In the genomic region with DNA sequence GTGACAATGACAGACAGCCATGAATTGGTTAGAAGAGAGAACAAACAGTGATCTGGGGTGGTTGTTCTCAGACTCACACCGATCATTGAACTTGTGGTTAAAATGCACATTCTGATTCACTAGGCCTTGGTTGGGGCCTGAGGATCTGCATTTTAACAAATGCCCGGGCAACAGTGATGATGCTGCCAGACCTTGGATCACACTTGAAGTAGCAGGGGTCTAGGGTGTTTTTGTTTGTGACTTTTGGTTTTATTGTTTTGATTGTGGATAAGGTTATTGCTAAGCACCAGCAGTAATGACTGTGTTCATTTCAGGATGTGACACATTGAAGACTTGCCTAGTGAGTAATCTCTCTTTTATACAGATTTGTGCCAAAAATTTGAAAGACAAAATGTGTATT, we compare ENCODE assay signal across 14 cellular contexts. TPM values are rescaled to one million over a fixed set of nuclear protein-coding genes. Genes with fewer than 3 reads are reported as not detected.
A peak's percentile ranks its signal among the peaks of the same experiment; 100 is the strongest.
DNase-seq lines count a peak whose midpoint lies in the region; ATAC-seq, FAIRE-seq and TF ChIP-seq lines count a peak whose summit lies in the region.
"Had no signal": no experiment of that assay in that cellular context is flagged by ENCODE, and none has a peak within 500 bp of the region (broad histone marks: within the 10 kb centered on the region; RNA-seq: fewer than 3 reads in every experiment).

No MANE protein-coding gene starts in this region.

- intact Hi-C loops in OCI-LY7 (cut with micrococcal nuclease; ENCODE audit: unreplicated experiment) (no loop called here), HepG2 (cut with micrococcal nuclease; ENCODE audit: unreplicated experiment) (no loop called here)

- TF ChIP-seq EP300 in HepG2 (IDR thresholded peaks at IDR 0.05; ENCODE audit: low read depth in 2 of 2, low read length in 2 of 2) (no peak), HepG2 (CRISPR knock-in tag; IDR thresholded peaks at IDR 0.05; ENCODE audit: borderline replicate concordance) (no peak)

- TF ChIP-seq CTCF in OCI-LY7 (conservative IDR thresholded peaks at IDR 0.05; ENCODE audit: low read length) (no peak), astrocyte (IDR thresholded peaks at IDR 0.05; ENCODE audit: insufficient read depth, low read depth, low read length) (no peak), keratinocyte (optimal IDR thresholded peaks at IDR 0.05 in 1 of 3, IDR thresholded peaks at IDR 0.05 in 1 of 3, conservative IDR thresholded peaks at IDR 0.05 in 1 of 3; ENCODE audit: extremely low read depth in 1 of 3, insufficient read depth in 2 of 3, low read length in 3 of 3) (no peak), HepG2 (CRISPR knock-in tag; IDR thresholded peaks at IDR 0.05) (no peak)

- no peak for TF ChIP-seq POLR2A in HepG2 (IDR thresholded peaks at IDR 0.05; ENCODE audit: insufficient read depth in 1 of 2, low read depth in 2 of 2, low read length in 2 of 2)

- no peaks in the 10 kb centered on the region for H3K9me3 Mint-ChIP-seq in astrocyte (ENCODE audit: unreplicated experiment)
- H3K9me3 Mint-ChIP-seq: naive B cell had no signal

- H3K36me3 ChIP-seq in OCI-LY7 (ENCODE audit: insufficient read depth, low read length): peaks cover 78% of the 10 kb centered on the region
- H3K36me3 ChIP-seq in astrocyte (ENCODE audit: insufficient read depth, low read length): no peaks in the 10 kb centered on the region
- peaks cover 2 to 25% of the 10 kb centered on the region in 2 experiments for H3K36me3 ChIP-seq in keratinocyte (ENCODE audit: control insufficient read depth in 2 of 2, extremely low read depth in 1 of 2, insufficient read depth in 2 of 2, low read length in 2 of 2)
- H3K36me3 ChIP-seq in HepG2 (replicated peaks in 1 of 2; ENCODE audit: control insufficient read depth in 1 of 2, insufficient read depth in 2 of 2, low read length in 2 of 2): peaks cover 5 to 15% of the 10 kb centered on the region in 2 experiments; a peak in 4 of 5 replicates

- peak; percentile 19 for DNase-seq in Daoy (ENCODE audit: low read depth)
- no peak for DNase-seq in OCI-LY7 (ENCODE audit: low spot score)
- DNase-seq in astrocyte (ENCODE audit: low read depth): peak; percentile 77
- no peak for DNase-seq in keratinocyte (ENCODE audit: low read depth, low spot score)
- no peak for DNase-seq in NCI-H187 treated with DMSO at 0.1 percent for 48 hours (lab: John Stamatoyannopoulos, UW)
- no peak for DNase-seq in DMS153 treated with DMSO at 0.1 percent for 48 hours (lab: John Stamatoyannopoulos, UW; ENCODE audit: unreplicated experiment)
- no peak for DNase-seq in HepG2 (ENCODE audit: low spot score)
- DNase-seq: central memory CD4-positive, alpha-beta T cell; naive B cell; right cardiac atrium; testis had no signal

- H3K9me1 ChIP-seq in keratinocyte (ENCODE audit: control insufficient read depth, extremely low read depth, insufficient read depth, low read length): peaks cover 2% of the 10 kb centered on the region

- FAIRE-seq in astrocyte (lab: Jason Lieb, UNC) (peak; percentile 98), keratinocyte (lab: Jason Lieb, UNC) (peak; percentile 43), HepG2 (lab: Jason Lieb, UNC) (no peak)
- FAIRE-seq: islet of Langerhans had no signal

- WGBS in HepG2 (ENCODE audit: low lambda C conversion rate): 90% methylated on average over 2 of the region's 2 CpGs

- POLR2A ChIA-PET in OCI-LY7 (lab: Charles Lee): no interaction called here
- POLR2A ChIA-PET in HepG2 (lab: Yijun Ruan, JAX): no interaction called here

- H3K9me2 ChIP-seq in OCI-LY7 (ENCODE audit: insufficient read depth, low read length): no peaks in the 10 kb centered on the region

- H3K4me3 ChIP-seq in OCI-LY7 (ENCODE audit: low read depth, low read length, poor library complexity, severe bottlenecking) (no peak overlapping the region), astrocyte (ENCODE audit: insufficient read depth, low read depth, low read length) (no peak overlapping the region), keratinocyte (ENCODE audit: control insufficient read depth in 2 of 3, extremely low read depth in 1 of 3, insufficient read depth in 2 of 3, low read depth in 1 of 3, low read length in 3 of 3) (peak overlapping the region in 1 of 3 experiments; percentile 13), HepG2 (replicated peaks in 1 of 3; ENCODE audit: insufficient read depth in 1 of 3, low read depth in 2 of 3, low read length in 3 of 3) (no peak overlapping the region)
- H3K4me3 ChIP-seq: testis had no signal

- TF ChIP-seq RAD21 in HepG2 (CRISPR knock-in tag; IDR thresholded peaks at IDR 0.05): no peak

- H3K4me1 Mint-ChIP-seq in astrocyte (ENCODE audit: low read depth, unreplicated experiment): peaks cover 5% of the 10 kb centered on the region
- H3K4me1 Mint-ChIP-seq: naive B cell had no signal

- no peak overlapping the region for H3K4me3 Mint-ChIP-seq in astrocyte (ENCODE audit: unreplicated experiment)
- H3K4me3 Mint-ChIP-seq: naive B cell had no signal

- BruUV-seq in OCI-LY7 (replicated peaks; lab: Mats Ljungman, UMichigan) (TSS peak; percentile 31), HepG2 (replicated peaks; lab: Mats Ljungman, UMichigan) (no TSS peak)

- H3K27me3 ChIP-seq in astrocyte (ENCODE audit: insufficient read depth, low read length) (no peaks in the 10 kb centered on the region), keratinocyte (ENCODE audit: control insufficient read depth, extremely low read depth, insufficient read depth, low read length) (no peaks in the 10 kb centered on the region), HepG2 (ENCODE audit: control insufficient read depth in 1 of 2, insufficient read depth in 2 of 2, low read length in 2 of 2) (no peaks in the 10 kb centered on the region)
- H3K27me3 ChIP-seq: testis had no signal

- CTCF ChIA-PET in OCI-LY7 (lab: Charles Lee; ENCODE audit: unreplicated experiment): no interaction called here
- CTCF ChIA-PET in HepG2 (lab: Yijun Ruan, JAX; ENCODE audit: low intra/inter-chr PET ratio, low total read pairs): no interaction called here

- 0 out of 2 replicates have a peak, but pooled peaks cover 1% of the 10 kb centered on the region for H4K20me1 ChIP-seq in OCI-LY7 (ENCODE audit: insufficient read depth, low read length)
- H4K20me1 ChIP-seq in astrocyte (ENCODE audit: insufficient read depth, low read length): no peaks in the 10 kb centered on the region
- H4K20me1 ChIP-seq in keratinocyte (ENCODE audit: control insufficient read depth, extremely low read depth, insufficient read depth, low read length): peaks cover 4% of the 10 kb centered on the region
- no peaks in the 10 kb centered on the region for H4K20me1 ChIP-seq in HepG2 (ENCODE audit: insufficient read depth, low read length)

- no peak overlapping the region for H3K27ac Mint-ChIP-seq in astrocyte (ENCODE audit: unreplicated experiment)

- no peaks in the 10 kb centered on the region for H3K4me1 ChIP-seq in OCI-LY7 (ENCODE audit: insufficient read depth, low read length, poor library complexity, severe bottlenecking)
- peaks cover 15% of the 10 kb centered on the region for H3K4me1 ChIP-seq in astrocyte (ENCODE audit: insufficient read depth, low read length)
- H3K4me1 ChIP-seq in keratinocyte (ENCODE audit: control insufficient read depth, extremely low read depth, insufficient read depth, low read length): peaks cover 44% of the 10 kb centered on the region
- H3K4me1 ChIP-seq in HepG2 (ENCODE audit: insufficient read depth, low read length): peaks cover 20% of the 10 kb centered on the region

- dilution Hi-C loops in keratinocyte (cut with MboI; ENCODE audit: extremely low pct_ligation_motif_present, low sequenced_read_pairs): no loop called here

- H3K27me3 Mint-ChIP-seq in astrocyte (ENCODE audit: low read depth, unreplicated experiment): no peaks in the 10 kb centered on the region
- H3K27me3 Mint-ChIP-seq: naive B cell had no signal

- no peak overlapping the region for H3K4me2 ChIP-seq in OCI-LY7 (ENCODE audit: low read length)
- peak overlapping the region; percentile 56 for H3K4me2 ChIP-seq in astrocyte (ENCODE audit: low read length)
- H3K4me2 ChIP-seq in keratinocyte (ENCODE audit: control insufficient read depth, extremely low read depth, insufficient read depth, low read depth, low read length): peak overlapping the region; percentile 14
- H3K4me2 ChIP-seq in HepG2 (ENCODE audit: low read depth, low read length): no peak overlapping the region

- H3K79me2 ChIP-seq in OCI-LY7 (ENCODE audit: insufficient read depth, low read depth, low read length) (peaks cover 7% of the 10 kb centered on the region; the same call in 1 of the 2 replicates), astrocyte (ENCODE audit: insufficient read depth, low read length) (no peaks in the 10 kb centered on the region), keratinocyte (ENCODE audit: control insufficient read depth, insufficient read depth, low read length) (peaks cover 3% of the 10 kb centered on the region), HepG2 (ENCODE audit: insufficient read depth, low read length) (no peaks in the 10 kb centered on the region)

- H2AFZ ChIP-seq in OCI-LY7 (ENCODE audit: low read length): no peak overlapping the region
- no peak overlapping the region for H2AFZ ChIP-seq in astrocyte (ENCODE audit: low read depth, low read length)
- no peak overlapping the region for H2AFZ ChIP-seq in keratinocyte (ENCODE audit: control insufficient read depth, low read length)
- no peak overlapping the region for H2AFZ ChIP-seq in HepG2 (ENCODE audit: low read length)

- H3K9ac ChIP-seq in astrocyte (ENCODE audit: low read length) (peak overlapping the region; percentile 57), keratinocyte (ENCODE audit: control insufficient read depth, extremely low read depth, insufficient read depth, low read length) (peak overlapping the region; percentile 17), HepG2 (ENCODE audit: insufficient read depth, low read depth, low read length) (no peak overlapping the region)

- H3K9me3 ChIP-seq in OCI-LY7 (ENCODE audit: low read length) (no peaks in the 10 kb centered on the region), astrocyte (ENCODE audit: insufficient read depth, low read depth, low read length) (no peaks in the 10 kb centered on the region), keratinocyte (ENCODE audit: control insufficient read depth, low read depth, low read length) (no peaks in the 10 kb centered on the region), HepG2 (ENCODE audit: low read length) (no peaks in the 10 kb centered on the region)
- H3K9me3 ChIP-seq: testis had no signal

- no peak overlapping the region for H3K27ac ChIP-seq in OCI-LY7 (ENCODE audit: low read depth, low read length, poor library complexity, severe bottlenecking)
- peak overlapping the region; percentile 89 for H3K27ac ChIP-seq in astrocyte (ENCODE audit: low read depth, low read length)
- H3K27ac ChIP-seq in keratinocyte (ENCODE audit: control insufficient read depth, insufficient read depth, low read length): peak overlapping the region; percentile 87
- no peak overlapping the region for H3K27ac ChIP-seq in HepG2 (ENCODE audit: extremely low read length, insufficient read depth, low read length)
- H3K27ac ChIP-seq: testis had no signal

- no peak for ATAC-seq in HepG2
- ATAC-seq in GM19351 (IDR thresholded peaks at IDR 0.05; ENCODE audit: unreplicated experiment): no peak
- ATAC-seq: Panc1, right cardiac atrium had no signal

- in situ Hi-C loops in HepG2 (cut with HindIII; ENCODE audit: extremely low pct_ligation_motif_present, low pct_unique_long_range_greater_than_20kb): loop anchor here (10.0 kb wide), 1 partner anchor 222 kb away; no protein-coding TSS in a partner anchor

- no peaks in the 10 kb centered on the region for H3K36me3 Mint-ChIP-seq in astrocyte (ENCODE audit: low read depth, unreplicated experiment)

RNA-seq across cellular contexts. Expression of a gene that starts 36.5 kb away (rescaled TPM):
- 8.5 and 9.7 TPM in 2 replicates for total RNA-seq in Daoy (2014; rRNA removed; shearing (Covaris generic))
- total RNA-seq in OCI-LY7 (2014; rRNA removed; shearing (Covaris generic)): 16.2 and 16.9 TPM in 2 replicates
- total RNA-seq in OCI-LY7 (2022): 20.1 and 22.0 TPM in 2 replicates
- total RNA-seq in astrocyte: 8.1 and 9.8 TPM in 2 replicates
- polyA plus RNA-seq in keratinocyte: 22.4 to 38.5 TPM (median 24.8 TPM) in 3 replicates
- polyA plus RNA-seq in keratinocyte (2011; ENCODE audit: low read depth): 9.5 TPM
- polyA plus RNA-seq in keratinocyte (2011; cell fraction: cytosol; rRNA removed): 15.3 and 29.7 TPM in 2 replicates
- 33.6 and 45.7 TPM in 2 replicates for polyA plus RNA-seq in keratinocyte (2011; cell fraction: nucleus; rRNA removed)
- polyA plus RNA-seq in keratinocyte (2012; ENCODE audit: low replicate concordance): 13.5 and 19.2 TPM in 2 replicates
- 7.7 to 20.6 TPM (median 9.5 TPM) in 3 replicates for polyA minus RNA-seq in keratinocyte
- 9.0 TPM for polyA minus RNA-seq in keratinocyte (2011; cell fraction: cytosol; rRNA and poly(A)+ RNA removed)
- polyA minus RNA-seq in keratinocyte (2011; cell fraction: nucleus; rRNA and poly(A)+ RNA removed): 12.7 and 23.0 TPM in 2 replicates
- 13.1 and 17.8 TPM in 2 replicates for total RNA-seq in HepG2 (2016; rRNA removed; fragmentation: Illumina TruSeq; extraction: Trizol)
- total RNA-seq in HepG2 (2016; cell fraction: cytosol; rRNA removed; fragmentation: Illumina TruSeq; extraction: Trizol; ENCODE audit: low read depth): 1.6 and 2.4 TPM in 2 replicates
- total RNA-seq in HepG2 (2016; cell fraction: insoluble cytoplasmic fraction; rRNA removed; fragmentation: Illumina TruSeq; extraction: Trizol): 13.0 and 18.0 TPM in 2 replicates
- total RNA-seq in HepG2 (2016; cell fraction: membrane; rRNA removed; fragmentation: Illumina TruSeq; extraction: Trizol): 6.0 and 6.6 TPM in 2 replicates
- total RNA-seq in HepG2 (2016; cell fraction: nucleus; rRNA removed; fragmentation: Illumina TruSeq; extraction: Trizol): 9.1 and 10.1 TPM in 2 replicates
- 13.4 and 15.5 TPM in 2 replicates for polyA plus RNA-seq in HepG2 (2011; rRNA removed)
- polyA plus RNA-seq in HepG2 (2011; cell fraction: cytosol; rRNA removed): 6.4 and 10.9 TPM in 2 replicates
- 7.6 and 12.0 TPM in 2 replicates for polyA plus RNA-seq in HepG2 (2011; cell fraction: nucleus; rRNA removed)
- 11.8 and 13.5 TPM in 2 replicates for polyA plus RNA-seq in HepG2 (2012)
- polyA plus RNA-seq in HepG2 (2016; cell fraction: cytosol; fragmentation: Illumina TruSeq; extraction: Trizol; ENCODE audit: low read depth): 0.61 and 0.70 TPM in 2 replicates
- polyA plus RNA-seq in HepG2 (2016; cell fraction: insoluble cytoplasmic fraction; fragmentation: Illumina TruSeq; extraction: Trizol; ENCODE audit: low read depth): 18.7 and 19.3 TPM in 2 replicates
- 2.4 and 3.2 TPM in 2 replicates for polyA plus RNA-seq in HepG2 (2016; cell fraction: membrane; fragmentation: Illumina TruSeq; extraction: Trizol; ENCODE audit: low read depth)
- polyA plus RNA-seq in HepG2 (2016; cell fraction: nucleus; fragmentation: Illumina TruSeq; extraction: Trizol; ENCODE audit: insufficient read depth, low read depth): 18.0 and 18.4 TPM in 2 replicates
- polyA minus RNA-seq in HepG2 (2011; rRNA and poly(A)+ RNA removed; ENCODE audit: low replicate concordance): 5.1 and 21.6 TPM in 2 replicates
- polyA minus RNA-seq in HepG2 (2011; cell fraction: cytosol; rRNA and poly(A)+ RNA removed): 6.6 and 8.6 TPM in 2 replicates
- 8.1 and 11.6 TPM in 2 replicates for polyA minus RNA-seq in HepG2 (2011; cell fraction: nucleus; rRNA and poly(A)+ RNA removed)

RNA-seq across cellular contexts. Expression of a gene that starts 47.4 kb away (rescaled TPM):
- 100 and 103 TPM in 2 replicates for total RNA-seq in Daoy (2014; rRNA removed; shearing (Covaris generic))
- 144 and 161 TPM in 2 replicates for total RNA-seq in OCI-LY7 (2014; rRNA removed; shearing (Covaris generic))
- total RNA-seq in OCI-LY7 (2022) (251 and 270 TPM in 2 replicates), astrocyte (77.6 and 86.1 TPM in 2 replicates), HepG2 (2016; rRNA removed; fragmentation: Illumina TruSeq; extraction: Trizol) (145 and 193 TPM in 2 replicates)
- polyA plus RNA-seq in keratinocyte (88.5 to 137 TPM (median 101 TPM) in 3 replicates), HepG2 (2011; rRNA removed) (80.1 and 89.5 TPM in 2 replicates)
- polyA plus RNA-seq in keratinocyte (2011; ENCODE audit: low read depth): 62.3 TPM
- 67.3 and 97.1 TPM in 2 replicates for polyA plus RNA-seq in keratinocyte (2011; cell fraction: cytosol; rRNA removed)
- 91.8 and 110 TPM in 2 replicates for polyA plus RNA-seq in keratinocyte (2011; cell fraction: nucleus; rRNA removed)
- polyA plus RNA-seq in keratinocyte (2012; ENCODE audit: low replicate concordance): 65.5 and 147 TPM in 2 replicates
- 65.1 to 117 TPM (median 78.5 TPM) in 3 replicates for polyA minus RNA-seq in keratinocyte
- polyA minus RNA-seq in keratinocyte (2011; cell fraction: cytosol; rRNA and poly(A)+ RNA removed): 55.6 TPM
- 36.0 and 48.8 TPM in 2 replicates for polyA minus RNA-seq in keratinocyte (2011; cell fraction: nucleus; rRNA and poly(A)+ RNA removed)
- 57.4 and 66.6 TPM in 2 replicates for total RNA-seq in HepG2 (2016; cell fraction: cytosol; rRNA removed; fragmentation: Illumina TruSeq; extraction: Trizol; ENCODE audit: low read depth)
- 156 and 189 TPM in 2 replicates for total RNA-seq in HepG2 (2016; cell fraction: insoluble cytoplasmic fraction; rRNA removed; fragmentation: Illumina TruSeq; extraction: Trizol)
- total RNA-seq in HepG2 (2016; cell fraction: membrane; rRNA removed; fragmentation: Illumina TruSeq; extraction: Trizol): 80.3 and 86.8 TPM in 2 replicates
- total RNA-seq in HepG2 (2016; cell fraction: nucleus; rRNA removed; fragmentation: Illumina TruSeq; extraction: Trizol): 80.6 and 89.8 TPM in 2 replicates
- polyA plus RNA-seq in HepG2 (2011; cell fraction: cytosol; rRNA removed): 53.0 and 73.9 TPM in 2 replicates
- 52.9 and 88.1 TPM in 2 replicates for polyA plus RNA-seq in HepG2 (2011; cell fraction: nucleus; rRNA removed)
- 92.8 and 105 TPM in 2 replicates for polyA plus RNA-seq in HepG2 (2012)
- 39.1 and 41.4 TPM in 2 replicates for polyA plus RNA-seq in HepG2 (2016; cell fraction: cytosol; fragmentation: Illumina TruSeq; extraction: Trizol; ENCODE audit: low read depth)
- 192 and 194 TPM in 2 replicates for polyA plus RNA-seq in HepG2 (2016; cell fraction: insoluble cytoplasmic fraction; fragmentation: Illumina TruSeq; extraction: Trizol; ENCODE audit: low read depth)
- 60.3 and 64.4 TPM in 2 replicates for polyA plus RNA-seq in HepG2 (2016; cell fraction: membrane; fragmentation: Illumina TruSeq; extraction: Trizol; ENCODE audit: low read depth)
- polyA plus RNA-seq in HepG2 (2016; cell fraction: nucleus; fragmentation: Illumina TruSeq; extraction: Trizol; ENCODE audit: insufficient read depth, low read depth): 149 and 156 TPM in 2 replicates
- polyA minus RNA-seq in HepG2 (2011; rRNA and poly(A)+ RNA removed; ENCODE audit: low replicate concordance): 67.0 and 365 TPM in 2 replicates
- polyA minus RNA-seq in HepG2 (2011; cell fraction: cytosol; rRNA and poly(A)+ RNA removed): 38.9 and 41.2 TPM in 2 replicates
- 47.3 and 54.2 TPM in 2 replicates for polyA minus RNA-seq in HepG2 (2011; cell fraction: nucleus; rRNA and poly(A)+ RNA removed)

Comparison
In these comparisons a context has a peak if more than half of its experiments do, and no peak if none do; other contexts are left out.
1. DNase-seq: peak in Daoy (single experiment) and astrocyte (single experiment); none in OCI-LY7 (single experiment), keratinocyte (single experiment), NCI-H187 treated with DMSO at 0.1 percent for 48 hours (single experiment), DMS153 treated with DMSO at 0.1 percent for 48 hours (single experiment) and HepG2 (single experiment).
2. H3K27ac ChIP-seq: peak in astrocyte (single experiment) and keratinocyte (single experiment); none in OCI-LY7 (single experiment) and HepG2 (single experiment).
3. H3K4me2 ChIP-seq: peak in astrocyte (single experiment) and keratinocyte (single experiment); none in OCI-LY7 (single experiment) and HepG2 (single experiment).